In the genomic region with DNA sequence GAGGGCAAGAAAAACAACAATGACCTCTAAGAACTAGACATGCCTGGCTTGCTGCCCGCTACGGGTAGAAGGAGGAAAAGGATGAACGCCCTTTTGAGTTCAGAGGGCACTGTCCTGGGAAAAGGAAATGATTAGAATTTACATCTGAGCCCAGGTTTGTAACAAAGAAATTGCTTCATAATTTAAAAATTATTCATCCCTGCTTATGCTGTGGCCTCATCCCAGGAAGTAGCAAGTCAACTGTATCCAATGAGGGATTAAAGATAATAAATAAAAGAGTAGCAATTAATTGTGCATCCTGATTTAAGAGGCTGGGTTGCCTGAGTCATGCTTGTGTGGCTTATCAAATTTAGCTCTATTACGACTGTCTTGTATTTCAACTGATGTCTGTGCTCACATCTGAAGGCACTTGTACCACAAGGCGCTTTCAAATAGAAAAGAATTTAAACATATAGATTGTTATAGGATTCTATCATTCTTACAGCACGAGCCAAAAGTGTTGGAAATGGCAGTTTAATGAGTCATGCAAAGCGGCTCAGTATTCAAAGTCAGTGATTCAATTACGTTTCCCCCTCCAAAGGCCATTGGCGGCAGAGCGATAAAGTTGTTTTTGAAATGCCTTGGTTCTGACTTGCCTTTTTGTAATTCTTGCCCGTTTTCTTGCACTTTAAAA, we compare ENCODE assay signal across 19 cellular contexts. TPM values are rescaled to one million over a fixed set of nuclear protein-coding genes. Genes with fewer than 3 reads are reported as not detected.
A peak's percentile ranks its signal among the peaks of the same experiment; 100 is the strongest.
DNase-seq lines count a peak whose midpoint lies in the region; ATAC-seq, FAIRE-seq and TF ChIP-seq lines count a peak whose summit lies in the region.
"Had no signal": no experiment of that assay in that cellular context is flagged by ENCODE, and none has a peak within 500 bp of the region (broad histone marks: within the 10 kb centered on the region; RNA-seq: fewer than 3 reads in every experiment).

No MANE protein-coding gene starts in this region.

- BruUV-seq in HepG2 (replicated peaks; lab: Mats Ljungman, UMichigan) = no TSS peak

- H3K4me1 ChIP-seq in liver (ENCODE audit: control insufficient read depth in 4 of 4, insufficient read depth in 4 of 4, low read length in 3 of 4) = peaks cover 0 to 2% (median 0%) of the 10 kb centered on the region in 4 donors
- peaks cover 13% of the 10 kb centered on the region for H3K4me1 ChIP-seq in HepG2 (ENCODE audit: insufficient read depth, low read length)
- H3K4me1 ChIP-seq: heart left ventricle, left ventricle myocardium inferior, transverse colon had no signal

- H3K4me2 ChIP-seq in HepG2 (ENCODE audit: low read depth, low read length) = no peak overlapping the region

- POLR2A ChIA-PET in HepG2 (lab: Yijun Ruan, JAX) = no interaction called here

- no peak for FAIRE-seq in HepG2 (lab: Jason Lieb, UNC)
- FAIRE-seq in bronchial epithelial cell (lab: Jason Lieb, UNC) = peak; percentile 36
- no peak for FAIRE-seq in frontal cortex (lab: Jason Lieb, UNC)
- FAIRE-seq: A204.1 had no signal

- H3K36me3 ChIP-seq in liver (ENCODE audit: control insufficient read depth in 4 of 4, insufficient read depth in 3 of 4, low read depth in 1 of 4, low read length in 3 of 4) (no peaks in the 10 kb centered on the region), HepG2 (replicated peaks in 1 of 2; ENCODE audit: control insufficient read depth in 1 of 2, insufficient read depth in 2 of 2, low read length in 2 of 2) (no peaks in the 10 kb centered on the region), bronchial epithelial cell (ENCODE audit: control insufficient read depth, insufficient read depth, low read length) (no peaks in the 10 kb centered on the region), kidney epithelial cell (ENCODE audit: control insufficient read depth, insufficient read depth, low read length) (no peaks in the 10 kb centered on the region)
- H3K36me3 ChIP-seq: heart left ventricle, left ventricle myocardium inferior, transverse colon had no signal

- in situ Hi-C loops in HepG2 (cut with HindIII; ENCODE audit: extremely low pct_ligation_motif_present, low pct_unique_long_range_greater_than_20kb) = no loop called here

- no peak for TF ChIP-seq POLR2A in HepG2 (IDR thresholded peaks at IDR 0.05; ENCODE audit: insufficient read depth in 1 of 2, low read depth in 2 of 2, low read length in 2 of 2)

- H3K27ac ChIP-seq in liver (ENCODE audit: low read depth in 1 of 2, low read length in 2 of 2) (no peak overlapping the region), HepG2 (ENCODE audit: extremely low read length, insufficient read depth, low read length) (no peak overlapping the region)
- H3K27ac ChIP-seq: heart left ventricle, left ventricle myocardium inferior, transverse colon had no signal

- no peak for DNase-seq in HepG2 (ENCODE audit: low spot score)
- DNase-seq in bronchial epithelial cell (ENCODE audit: low read depth) = peak; percentile 76
- peak; percentile 44 for DNase-seq in kidney epithelial cell (ENCODE audit: low read depth)
- no peak for DNase-seq in SKM-1 (lab: John Stamatoyannopoulos, UW; ENCODE audit: unreplicated experiment)
- DNase-seq in frontal cortex (ENCODE audit: low spot score in 2 of 2) = no peak
- no peak for DNase-seq in epidermal melanocyte (ENCODE audit: insufficient read length, low spot score)
- no peak for DNase-seq in mesenteric fat pad (ENCODE audit: low spot score)
- DNase-seq: activated naive CD8-positive, alpha-beta T cell treated with anti-CD3 and anti-CD28 coated beads, Interleukin-2, amount 10 ng/mL, durations not matched to agents 7 days and 5 days; DMS 273 treated with DMSO at 0.1 percent for 48 hours; heart left ventricle; KG1; left ventricle myocardium inferior; NCI-H2029 treated with DMSO at 0.1 percent for 48 hours; NCI-H774; SHP77 treated with DMSO at 0.1 percent for 48 hours; transverse colon had no signal

- H4K20me1 ChIP-seq in HepG2 (ENCODE audit: insufficient read depth, low read length) = no peaks in the 10 kb centered on the region

- TF ChIP-seq CTCF in liver (IDR thresholded peaks at IDR 0.05; ENCODE audit: low read depth, low read length, missing input control) (no peak), HepG2 (CRISPR knock-in tag; IDR thresholded peaks at IDR 0.05) (no peak), bronchial epithelial cell (IDR thresholded peaks at IDR 0.05; ENCODE audit: insufficient read depth, low read length, severe bottlenecking) (no peak), kidney epithelial cell (IDR thresholded peaks at IDR 0.05; ENCODE audit: insufficient read depth, low read length, poor library complexity, severe bottlenecking) (no peak)

- peaks cover 0 to 4% (median 0%) of the 10 kb centered on the region in 4 donors for H3K27me3 ChIP-seq in liver (ENCODE audit: control insufficient read depth in 4 of 4, insufficient read depth in 4 of 4, low read length in 3 of 4)
- H3K27me3 ChIP-seq in HepG2 (ENCODE audit: control insufficient read depth in 1 of 2, insufficient read depth in 2 of 2, low read length in 2 of 2) = no peaks in the 10 kb centered on the region
- H3K27me3 ChIP-seq in bronchial epithelial cell (ENCODE audit: control insufficient read depth, insufficient read depth, low read length) = no peaks in the 10 kb centered on the region
- no peaks in the 10 kb centered on the region for H3K27me3 ChIP-seq in kidney epithelial cell (ENCODE audit: control insufficient read depth, insufficient read depth, low read length)
- H3K27me3 ChIP-seq: heart left ventricle, transverse colon had no signal

- H3K4me3 ChIP-seq in liver (ENCODE audit: low read depth in 1 of 3, low read length in 3 of 3) = no peak overlapping the region
- H3K4me3 ChIP-seq in HepG2 (replicated peaks in 1 of 3; ENCODE audit: insufficient read depth in 1 of 3, low read depth in 2 of 3, low read length in 3 of 3) = no peak overlapping the region
- H3K4me3 ChIP-seq in bronchial epithelial cell (ENCODE audit: low read depth, low read length) = no peak overlapping the region
- H3K4me3 ChIP-seq in kidney epithelial cell (ENCODE audit: low read depth, low read length) = no peak overlapping the region
- H3K4me3 ChIP-seq: heart left ventricle, left ventricle myocardium inferior, transverse colon had no signal

- H3K79me2 ChIP-seq in HepG2 (ENCODE audit: insufficient read depth, low read length) = no peaks in the 10 kb centered on the region

- TF ChIP-seq RAD21 in liver (IDR thresholded peaks at IDR 0.05) (no peak), HepG2 (CRISPR knock-in tag; IDR thresholded peaks at IDR 0.05) (no peak)

- no peak overlapping the region for H2AFZ ChIP-seq in HepG2 (ENCODE audit: low read length)

- H3K9ac ChIP-seq in liver (ENCODE audit: low read depth in 1 of 2, low read length in 2 of 2) (no peak overlapping the region), HepG2 (ENCODE audit: insufficient read depth, low read depth, low read length) (no peak overlapping the region)

- intact Hi-C loops in HepG2 (cut with micrococcal nuclease; ENCODE audit: unreplicated experiment) = no loop called here

- TF ChIP-seq EP300 in HepG2 (IDR thresholded peaks at IDR 0.05; ENCODE audit: low read depth in 2 of 2, low read length in 2 of 2) (no peak), HepG2 (CRISPR knock-in tag; IDR thresholded peaks at IDR 0.05; ENCODE audit: borderline replicate concordance) (no peak)

- H3K9me3 ChIP-seq in liver (ENCODE audit: control insufficient read depth in 4 of 4, low read length in 3 of 4) (no peaks in the 10 kb centered on the region), HepG2 (ENCODE audit: low read length) (no peaks in the 10 kb centered on the region)
- H3K9me3 ChIP-seq: heart left ventricle, left ventricle myocardium inferior, transverse colon had no signal

- ATAC-seq in HepG2 = no peak
- ATAC-seq: heart left ventricle had no signal

- CTCF ChIA-PET in HepG2 (lab: Yijun Ruan, JAX; ENCODE audit: low intra/inter-chr PET ratio, low total read pairs) = no interaction called here

- WGBS in liver = 71% methylated on average over 11 of the region's 11 CpGs
- 76% methylated on average over 11 of the region's 11 CpGs for WGBS in HepG2 (ENCODE audit: low lambda C conversion rate)

TF ChIP-seq in liver, 16 proteins besides CTCF, POLR2A, EP300 and RAD21:
- TF ChIP-seq HNF4A (conservative IDR thresholded peaks at IDR 0.05) (no peak), NR2F2 (IDR thresholded peaks at IDR 0.05) (peak; percentile 75)

TF ChIP-seq in HepG2, 621 proteins besides CTCF, POLR2A, EP300 and RAD21 (continues in another document):
- TF ChIP-seq ONECUT2 (CRISPR knock-in tag; IDR thresholded peaks at IDR 0.05) (no peak), PHF5A (CRISPR knock-in tag; IDR thresholded peaks at IDR 0.05; ENCODE audit: low read depth, unreplicated experiment) (no peak)

RNA-seq across cellular contexts. Expression of a gene that starts 40.0 kb away (rescaled TPM):
- total RNA-seq in liver (not detected), HepG2 (2016; rRNA removed; fragmentation: Illumina TruSeq; extraction: Trizol) (not detected in 2 replicates), bronchial epithelial cell (not detected in 2 replicates), kidney epithelial cell (0.08 TPM in 1 of 2 replicates, not detected in the other), frontal cortex (under 0.01 TPM), mesenteric fat pad (not detected)
- polyA plus RNA-seq in liver (not detected), HepG2 (2011; rRNA removed) (not detected in 2 replicates)
- not detected in 2 replicates for total RNA-seq in HepG2 (2016; cell fraction: cytosol; rRNA removed; fragmentation: Illumina TruSeq; extraction: Trizol; ENCODE audit: low read depth)
- not detected in 2 replicates for total RNA-seq in HepG2 (2016; cell fraction: insoluble cytoplasmic fraction; rRNA removed; fragmentation: Illumina TruSeq; extraction: Trizol)
- not detected in 2 replicates for total RNA-seq in HepG2 (2016; cell fraction: membrane; rRNA removed; fragmentation: Illumina TruSeq; extraction: Trizol)
- not detected in 2 replicates for total RNA-seq in HepG2 (2016; cell fraction: nucleus; rRNA removed; fragmentation: Illumina TruSeq; extraction: Trizol)
- polyA plus RNA-seq in HepG2 (2011; cell fraction: cytosol; rRNA removed) = not detected in 2 replicates
- not detected in 2 replicates for polyA plus RNA-seq in HepG2 (2011; cell fraction: nucleus; rRNA removed)
- polyA plus RNA-seq in HepG2 (2012) = not detected in 2 replicates
- not detected in 2 replicates for polyA plus RNA-seq in HepG2 (2016; cell fraction: cytosol; fragmentation: Illumina TruSeq; extraction: Trizol; ENCODE audit: low read depth)
- not detected in 2 replicates for polyA plus RNA-seq in HepG2 (2016; cell fraction: insoluble cytoplasmic fraction; fragmentation: Illumina TruSeq; extraction: Trizol; ENCODE audit: low read depth)
- polyA plus RNA-seq in HepG2 (2016; cell fraction: membrane; fragmentation: Illumina TruSeq; extraction: Trizol; ENCODE audit: low read depth) = not detected in 2 replicates
- polyA plus RNA-seq in HepG2 (2016; cell fraction: nucleus; fragmentation: Illumina TruSeq; extraction: Trizol; ENCODE audit: insufficient read depth, low read depth) = not detected in 2 replicates
- not detected in 2 replicates for polyA minus RNA-seq in HepG2 (2011; rRNA and poly(A)+ RNA removed; ENCODE audit: low replicate concordance)
- polyA minus RNA-seq in HepG2 (2011; cell fraction: cytosol; rRNA and poly(A)+ RNA removed) = not detected in 2 replicates
- not detected in 2 replicates for polyA minus RNA-seq in HepG2 (2011; cell fraction: nucleus; rRNA and poly(A)+ RNA removed)
- total RNA-seq: activated naive CD8-positive, alpha-beta T cell treated with anti-CD3 and anti-CD28 coated beads, Interleukin-2, amount 10 ng/mL, durations not matched to agents 7 days and 5 days; heart left ventricle; left ventricle myocardium inferior; neural crest cell; transverse colon had no signal
- polyA plus RNA-seq: heart left ventricle had no signal

Comparison
In these comparisons a context has a peak if more than half of its experiments do, and no peak if none do; other contexts are left out.
1. DNase-seq: peak in bronchial epithelial cell (single experiment) and kidney epithelial cell (single experiment); none in HepG2 (single experiment), SKM-1 (single experiment), frontal cortex (0 of 2), epidermal melanocyte (single experiment) and mesenteric fat pad (single experiment).